14 cellular contexts compared by ENCODE assay signal in genomic region chr5:76660360-76660759, GRCh38. TPM values are rescaled to one million over a fixed set of nuclear protein-coding genes. Genes with fewer than 3 reads are reported as not detected.
DNase-seq lines count a peak whose midpoint lies in the region; ATAC-seq, FAIRE-seq and TF ChIP-seq lines count a peak whose summit lies in the region.
"Had no signal": no experiment of that assay in that cellular context is flagged by ENCODE, and none has a peak within 500 bp of the region (broad histone marks: within the 10 kb centered on the region; RNA-seq: fewer than 3 reads in every experiment).

No MANE protein-coding gene starts in this region.

- peak overlapping the region; percentile 43 for H3K4me2 ChIP-seq in endothelial cell of umbilical vein (ENCODE audit: insufficient read depth, low read length)

- BruUV-seq in endothelial cell of umbilical vein (replicated peaks; lab: Mats Ljungman, UMichigan): no TSS peak

- H3K4me3 ChIP-seq in adipocyte (ENCODE audit: low read length) (no peak overlapping the region), endothelial cell of umbilical vein (replicated peaks in 1 of 3; ENCODE audit: insufficient read depth in 1 of 3, low read depth in 1 of 3, low read length in 3 of 3) (peak overlapping the region in 1 of 3 experiments; percentile 5), spleen (no peak overlapping the region)

- H3K27me3 ChIP-seq in adipocyte (replicated peaks; ENCODE audit: control insufficient read depth, insufficient read depth, low read length): no peaks in the 10 kb centered on the region
- no peaks in the 10 kb centered on the region for H3K27me3 ChIP-seq in endothelial cell of umbilical vein (ENCODE audit: control insufficient read depth in 2 of 2, insufficient read depth in 2 of 2, low read length in 2 of 2)
- H3K27me3 ChIP-seq in spleen (replicated peaks in 1 of 7): no peaks in the 10 kb centered on the region

- intact Hi-C loops in endothelial cell of umbilical vein (cut with micrococcal nuclease): loop anchor here (1.0 to 2.0 kb wide), 2 partner anchors 18 to 28 kb away; no protein-coding TSS in a partner anchor
- intact Hi-C loops in spleen (cut with DNase I; ENCODE audit: low total_unique reads): no loop called here
- intact Hi-C loops in head of caudate nucleus (cut with DNase I): no loop called here

- TF ChIP-seq CTCF in endothelial cell of umbilical vein (IDR thresholded peaks at IDR 0.05; ENCODE audit: extremely low read depth in 1 of 2, insufficient read depth in 1 of 2, low read depth in 1 of 2, low read length in 2 of 2) (no peak), spleen (IDR thresholded peaks at IDR 0.05 in 8 of 11, conservative IDR thresholded peaks at IDR 0.05 in 3 of 11) (no peak)

- DNase-seq in EH (ENCODE audit: low read depth): peak; percentile 62
- DNase-seq in adipocyte (ENCODE audit: low read depth): peak; percentile 8
- peak; percentile 65 for DNase-seq in endothelial cell of umbilical vein (ENCODE audit: low read depth, low spot score)
- DNase-seq in spleen: no peak
- DNase-seq in head of caudate nucleus: no peak
- DNase-seq: C1 segment of cervical spinal cord, DMS 273 treated with DMSO at 0.1 percent for 48 hours, MV-4-11, NCI-H1417 treated with DMSO at 0.1 percent for 48 hours, NCI-H2029 treated with DMSO at 0.1 percent for 48 hours, NCI-H510A treated with DMSO at 0.1 percent for 48 hours, SHP77 treated with DMSO at 0.1 percent for 48 hours had no signal

- no peak for ATAC-seq in HG03342 (IDR thresholded peaks at IDR 0.05; ENCODE audit: unreplicated experiment)
- no peak for ATAC-seq in SK-N-SH treated with all-trans-retinoic acid at 6 μM for 48 hours

- H4K20me1 ChIP-seq in endothelial cell of umbilical vein (replicated peaks; ENCODE audit: control insufficient read depth, extremely low read depth, insufficient read depth, low read length): no peaks in the 10 kb centered on the region

- dilution Hi-C loops in endothelial cell of umbilical vein (cut with MboI; ENCODE audit: extremely low pct_ligation_motif_present, low sequenced_read_pairs): no loop called here

- H3K9ac ChIP-seq in adipocyte (ENCODE audit: low read length): peak overlapping the region; percentile 37
- H3K9ac ChIP-seq in endothelial cell of umbilical vein (replicated peaks; ENCODE audit: extremely low read depth, insufficient read depth, low read length): no peak overlapping the region

- no peaks in the 10 kb centered on the region for H3K9me1 ChIP-seq in endothelial cell of umbilical vein (replicated peaks; ENCODE audit: control insufficient read depth, extremely low read depth, insufficient read depth, low read length)

- WGBS in spleen, 5 donors: 57 to 79% (median 73%) methylated on average over 2 of the region's 2 CpGs

- no peaks in the 10 kb centered on the region for H3K36me3 ChIP-seq in adipocyte (ENCODE audit: control insufficient read depth, insufficient read depth, low read length, severe bottlenecking)
- H3K36me3 ChIP-seq in endothelial cell of umbilical vein (ENCODE audit: control insufficient read depth in 2 of 2, extremely low read depth in 1 of 2, insufficient read depth in 2 of 2, low read length in 2 of 2): no peaks in the 10 kb centered on the region
- H3K36me3 ChIP-seq in spleen: peaks cover 0 to 92% (median 10%) of the 10 kb centered on the region in 6 donors

- H3K9me3 ChIP-seq in adipocyte (ENCODE audit: control insufficient read depth, low read length) (no peaks in the 10 kb centered on the region), endothelial cell of umbilical vein (replicated peaks; ENCODE audit: control insufficient read depth, insufficient read depth, low read length) (no peaks in the 10 kb centered on the region), spleen (no peaks in the 10 kb centered on the region)

- CTCF ChIA-PET in endothelial cell of umbilical vein (lab: Charles Lee): interaction anchor here (0.7 to 1.4 kb wide), 4 partner anchors 18 to 417 kb away, joined by 3 to 5 read pairs (median 3); no protein-coding TSS in a partner anchor

- H3K27ac ChIP-seq in endothelial cell of umbilical vein (ENCODE audit: insufficient read depth, low read depth, low read length) (peak overlapping the region; percentile 6), spleen (peak overlapping the region in 7 of 8 donors; percentile 38 to 71 (median 67))

- no peak for TF ChIP-seq POLR2A in endothelial cell of umbilical vein (IDR thresholded peaks at IDR 0.05; ENCODE audit: low read depth, low read length)
- no peak for TF ChIP-seq POLR2A in spleen (IDR thresholded peaks at IDR 0.05)

- H2AFZ ChIP-seq in endothelial cell of umbilical vein (ENCODE audit: low read depth, low read length): peak overlapping the region; percentile 49

- FAIRE-seq in endothelial cell of umbilical vein (lab: Jason Lieb, UNC): no peak

- H3K79me2 ChIP-seq in endothelial cell of umbilical vein (ENCODE audit: control insufficient read depth, insufficient read depth, low read length): no peaks in the 10 kb centered on the region

- POLR2A ChIA-PET in endothelial cell of umbilical vein (lab: Charles Lee): interaction anchor here (0.7 kb wide), 1 partner anchor 59 kb away, joined by 3 read pairs; no protein-coding TSS in a partner anchor

- no peaks in the 10 kb centered on the region for H3K4me1 ChIP-seq in adipocyte (ENCODE audit: control insufficient read depth, insufficient read depth, low read length)
- H3K4me1 ChIP-seq in endothelial cell of umbilical vein (ENCODE audit: control insufficient read depth, extremely low read depth, insufficient read depth, low read length): peaks cover 44% of the 10 kb centered on the region
- H3K4me1 ChIP-seq in spleen: peaks cover 0 to 30% (median 6%) of the 10 kb centered on the region in 6 donors

TF ChIP-seq in endothelial cell of umbilical vein, 7 proteins besides CTCF, POLR2A, EP300 and RAD21:
- TF ChIP-seq FOS (IDR thresholded peaks at IDR 0.05; ENCODE audit: borderline replicate concordance, insufficient read depth, low read length) (no peak), GATA2 (IDR thresholded peaks at IDR 0.05; ENCODE audit: insufficient read depth, insufficient read length, low read depth, low read length) (peak; percentile 19)

TF ChIP-seq in SK-N-SH treated with all-trans-retinoic acid at 6 μM for 48 hours, 23 proteins besides CTCF, POLR2A, EP300 and RAD21:
- no peak for TF ChIP-seq ZNF70 (CRISPR knock-in tag; IDR thresholded peaks at IDR 0.05)
- TF ChIP-seq PPARA (CRISPR knock-in tag; IDR thresholded peaks at IDR 0.05; ENCODE audit: borderline replicate concordance): no peak

RNA-seq across cellular contexts. Expression of gene F2RL2, which starts 37.2 kb away (rescaled TPM):
- total RNA-seq in endothelial cell of umbilical vein (10.2 and 19.8 TPM in 2 replicates), spleen (1 to 10 TPM in 1 of 7 donors, under 1 TPM in 5, not detected in 1; 0.11 to 1.5 (median 0.40) TPM)
- polyA plus RNA-seq in endothelial cell of umbilical vein (33.0 and 33.3 TPM in 2 replicates), spleen (under 1 TPM; 0.04 to 0.08 (median 0.06) TPM)
- 12.7 and 13.3 TPM in 2 replicates for polyA plus RNA-seq in endothelial cell of umbilical vein (2011; cell fraction: cytosol; rRNA removed)
- polyA plus RNA-seq in endothelial cell of umbilical vein (2011; cell fraction: nucleus; rRNA removed): 11.2 and 12.2 TPM in 2 replicates
- polyA plus RNA-seq in endothelial cell of umbilical vein (2012): 6.0 and 7.0 TPM in 2 replicates
- polyA minus RNA-seq in endothelial cell of umbilical vein: 65.1 and 69.9 TPM in 2 replicates
- not detected for polyA minus RNA-seq in endothelial cell of umbilical vein (2011; cell fraction: cytosol; rRNA and poly(A)+ RNA removed)
- 13.6 and 19.6 TPM in 2 replicates for polyA minus RNA-seq in endothelial cell of umbilical vein (2011; cell fraction: nucleus; rRNA and poly(A)+ RNA removed)

RNA-seq across cellular contexts. Expression of gene F2R, which starts 55.6 kb away (rescaled TPM):
- total RNA-seq in endothelial cell of umbilical vein (342 and 393 TPM in 2 replicates), spleen (100 to 1,000 TPM in 4 of 7 donors, 10 to 100 TPM in 3; 57.3 to 128 (median 111) TPM)
- polyA plus RNA-seq in endothelial cell of umbilical vein (599 and 624 TPM in 2 replicates), spleen (1 to 10 TPM; 4.7 to 9.0 (median 7.0) TPM)
- polyA plus RNA-seq in endothelial cell of umbilical vein (2011; cell fraction: cytosol; rRNA removed): 391 and 418 TPM in 2 replicates
- polyA plus RNA-seq in endothelial cell of umbilical vein (2011; cell fraction: nucleus; rRNA removed): 160 and 208 TPM in 2 replicates
- polyA plus RNA-seq in endothelial cell of umbilical vein (2012): 318 and 326 TPM in 2 replicates
- 963 and 1,052 TPM in 2 replicates for polyA minus RNA-seq in endothelial cell of umbilical vein
- 0.51 TPM for polyA minus RNA-seq in endothelial cell of umbilical vein (2011; cell fraction: cytosol; rRNA and poly(A)+ RNA removed)
- polyA minus RNA-seq in endothelial cell of umbilical vein (2011; cell fraction: nucleus; rRNA and poly(A)+ RNA removed): 189 and 305 TPM in 2 replicates

Comparison
In these comparisons a context has a peak if more than half of its experiments do, and no peak if none do; other contexts are left out.
1. DNase-seq: peak in EH (single experiment), adipocyte (single experiment) and endothelial cell of umbilical vein (single experiment); none in spleen (single experiment) and head of caudate nucleus (0 of 42).